Comparison of ENCODE assay signal across 21 cellular contexts in genomic region chr7:38506756-38507155, GRCh38.
DNase-seq lines count a peak whose midpoint lies in the region; ATAC-seq and TF ChIP-seq lines count a peak whose summit lies in the region.
"Had no signal": no experiment of that assay in that cellular context is flagged by ENCODE, and none has a peak within 500 bp of the region (broad histone marks: within the 10 kb centered on the region; RNA-seq: fewer than 3 reads in every experiment).

No MANE protein-coding gene starts in this region.

- no peak overlapping the region for H3K18ac ChIP-seq in mesenchymal stem cell (ENCODE audit: low read depth in 1 of 2, low read length in 2 of 2)

- H3K79me1 ChIP-seq in mesenchymal stem cell (replicated peaks; ENCODE audit: low read length, poor library complexity, severe bottlenecking): no peaks in the 10 kb centered on the region

- no peak overlapping the region for H3K4me3 ChIP-seq in AG04449 (ENCODE audit: low read depth, low read length)
- no peak overlapping the region for H3K4me3 ChIP-seq in HFF-Myc (replicated peaks; ENCODE audit: low read depth, low read length)
- no peak overlapping the region for H3K4me3 ChIP-seq in cardiac fibroblast (replicated peaks in 1 of 2; ENCODE audit: low read depth in 2 of 2, low read length in 2 of 2)
- H3K4me3 ChIP-seq in mesenchymal stem cell (ENCODE audit: insufficient read depth in 1 of 2, low read depth in 1 of 2, low read length in 2 of 2): peak overlapping the region in 1 of 2 experiments; percentile 49
- H3K4me3 ChIP-seq: thoracic aorta had no signal

- no peak overlapping the region for H2AFZ ChIP-seq in mesenchymal stem cell (ENCODE audit: low read depth, low read length)

- no peak overlapping the region for H2BK120ac ChIP-seq in mesenchymal stem cell (ENCODE audit: low read depth, low read length)

- no peak overlapping the region for H3K4me2 ChIP-seq in mesenchymal stem cell (ENCODE audit: low read length, poor library complexity, severe bottlenecking)

- no peaks in the 10 kb centered on the region for H3K4me1 ChIP-seq in mesenchymal stem cell (ENCODE audit: control insufficient read depth, insufficient read depth, low read depth, low read length)
- H3K4me1 ChIP-seq: foreskin keratinocyte had no signal

- DNase-seq in AG04449 (ENCODE audit: low read depth, low spot score) (peak; percentile 24), HFF-Myc (ENCODE audit: extremely low read depth, low read depth) (peak; percentile 17), cardiac fibroblast (ENCODE audit: low read depth in 2 of 2) (peak; percentile 39), mesenchymal stem cell (no peak), NCI-H2227 (lab: John Stamatoyannopoulos, UW; ENCODE audit: unreplicated experiment) (no peak), mesenteric fat pad (ENCODE audit: low spot score) (no peak)
- no peak for DNase-seq in stimulated activated CD4-positive, alpha-beta T cell treated with anti-CD3 and anti-CD28 coated beads, Interleukin-2, amount 100 ng/mL, for 24 hours
- DNase-seq: activated CD4-positive, alpha-beta T cell treated with anti-CD3 and anti-CD28 coated beads, Interleukin-2, amount 10 ng/mL, durations not matched to agents 24 days and 14 days; activated effector memory CD4-positive, alpha-beta T cell treated with Interleukin-2 at 50 U/mL for 16 hours; cerebellar nuclear complex; DND-41; effector memory CD8-positive, alpha-beta T cell; foreskin keratinocyte; H7; Karpas-422; left cardiac atrium; NCI-H1436; NCI-H226; nephron progenitor cell had no signal

- no peak overlapping the region for H3K14ac ChIP-seq in mesenchymal stem cell (ENCODE audit: low read length in 2 of 2)

- no peak overlapping the region for H3K27ac ChIP-seq in mesenchymal stem cell (ENCODE audit: low read length, poor library complexity, severe bottlenecking)
- H3K27ac ChIP-seq: foreskin keratinocyte, thoracic aorta had no signal

- WGBS in mesenchymal stem cell: 67% methylated on average over 3 of the region's 3 CpGs

- TF ChIP-seq CTCF in AG04449 (IDR thresholded peaks at IDR 0.05; ENCODE audit: insufficient read depth, low read length, missing control alignments) (no peak), HFF-Myc (IDR thresholded peaks at IDR 0.05; ENCODE audit: low read depth, low read length, missing control alignments) (no peak), cardiac fibroblast (IDR thresholded peaks at IDR 0.05; ENCODE audit: low read depth, low read length) (no peak)

- H2BK12ac ChIP-seq in mesenchymal stem cell (ENCODE audit: low read length in 2 of 2): no peak overlapping the region

- H3K9me3 ChIP-seq in mesenchymal stem cell (ENCODE audit: control insufficient read depth, low read length): no peaks in the 10 kb centered on the region
- H3K9me3 ChIP-seq: thoracic aorta had no signal

- no peak overlapping the region for H4K8ac ChIP-seq in mesenchymal stem cell (ENCODE audit: low read length)

- no peak for ATAC-seq in HG02571 (IDR thresholded peaks at IDR 0.05; ENCODE audit: unreplicated experiment)
- ATAC-seq: effector memory CD8-positive, alpha-beta T cell; foreskin keratinocyte; left cardiac atrium had no signal

- CTCF ChIA-PET in AG04449 (lab: Yijun Ruan, JAX): no interaction called here

- H3K23ac ChIP-seq in mesenchymal stem cell (ENCODE audit: low read length in 2 of 2): no peak overlapping the region

- H2BK5ac ChIP-seq in mesenchymal stem cell (ENCODE audit: low read depth, low read length, poor library complexity, severe bottlenecking): no peak overlapping the region

- H2BK15ac ChIP-seq in mesenchymal stem cell (ENCODE audit: low read depth, poor library complexity, severe bottlenecking): no peak overlapping the region

- peaks cover 0 to 9% of the 10 kb centered on the region in 2 experiments for H3K36me3 ChIP-seq in mesenchymal stem cell (ENCODE audit: control insufficient read depth in 1 of 2, insufficient read depth in 2 of 2, low read depth in 1 of 2, low read length in 2 of 2)
- H3K36me3 ChIP-seq: thoracic aorta had no signal

- no peaks in the 10 kb centered on the region for H3K27me3 ChIP-seq in mesenchymal stem cell (ENCODE audit: control insufficient read depth in 1 of 2, insufficient read depth in 1 of 2, low read length in 2 of 2)
- H3K27me3 ChIP-seq: foreskin keratinocyte had no signal

- peak overlapping the region; percentile 80 for H3K9ac ChIP-seq in mesenchymal stem cell (ENCODE audit: low read length)

- H3K4ac ChIP-seq in mesenchymal stem cell (ENCODE audit: low read depth in 1 of 2, low read length in 2 of 2): no peak overlapping the region

- POLR2A ChIA-PET in AG04449 (lab: Yijun Ruan, JAX): no interaction called here

- H4K91ac ChIP-seq in mesenchymal stem cell (ENCODE audit: low read length): no peak overlapping the region

- no peak overlapping the region for H2AK5ac ChIP-seq in mesenchymal stem cell (ENCODE audit: low read length, severe bottlenecking)

Comparison
In these comparisons a context has a peak if more than half of its experiments do, and no peak if none do; other contexts are left out.
1. DNase-seq: peak in AG04449 (single experiment), HFF-Myc (single experiment) and cardiac fibroblast (2 of 2); none in mesenchymal stem cell (single experiment), NCI-H2227 (single experiment), stimulated activated CD4-positive, alpha-beta T cell treated with anti-CD3 and anti-CD28 coated beads, Interleukin-2, amount 100 ng/mL, for 24 hours (0 of 2) and mesenteric fat pad (single experiment).